12 cellular contexts compared by ENCODE assay signal in genomic region chr13:95267662-95268369, GRCh38. TPM values are rescaled to one million over a fixed set of nuclear protein-coding genes. Genes with fewer than 3 reads are reported as not detected.
DNase-seq lines count a peak whose midpoint lies in the region; ATAC-seq, FAIRE-seq and TF ChIP-seq lines count a peak whose summit lies in the region.
"Had no signal": no experiment of that assay in that cellular context is flagged by ENCODE, and none has a peak within 500 bp of the region (broad histone marks: within the 10 kb centered on the region; RNA-seq: fewer than 3 reads in every experiment).

No MANE protein-coding gene starts in this region.

- peak overlapping the region; percentile 95 for H3K27ac ChIP-seq in AG04450 (ENCODE audit: low read depth, low read length)
- H3K27ac ChIP-seq in astrocyte (ENCODE audit: low read depth, low read length), result peak overlapping the region; percentile 69
- H3K27ac ChIP-seq in liver (ENCODE audit: low read depth in 1 of 2, low read length in 2 of 2), result no peak overlapping the region
- H3K27ac ChIP-seq: esophagus muscularis mucosa, ovary had no signal

- H3K4me3 Mint-ChIP-seq in astrocyte (ENCODE audit: unreplicated experiment), result no peak overlapping the region

- 65% methylated on average over 6 of the region's 6 CpGs for WGBS in liver

- ATAC-seq in HG02588 (IDR thresholded peaks at IDR 0.05; ENCODE audit: unreplicated experiment), result no peak

- peaks cover 31% of the 10 kb centered on the region for H3K4me1 Mint-ChIP-seq in astrocyte (ENCODE audit: low read depth, unreplicated experiment)

- CTCF ChIA-PET in AG04450 (lab: Charles Lee), result interaction anchor here (1.6 to 1.8 kb wide), 2 partner anchors 76 to 79 kb away, joined by 5 to 7 read pairs; no protein-coding TSS in a partner anchor

- H3K27ac Mint-ChIP-seq in astrocyte (ENCODE audit: unreplicated experiment), result peak overlapping the region; percentile 93

- peak; percentile 94 for DNase-seq in AG04450 (ENCODE audit: low read depth, low spot score)
- DNase-seq in HUDEP-2 (lab: John Stamatoyannopoulos, UW; ENCODE audit: unreplicated experiment in 76 of 76), result peak in 66 of 76 experiments; percentile 3 to 86 (median 51)
- peak; percentile 89 for DNase-seq in astrocyte (ENCODE audit: low read depth)
- DNase-seq in activated CD4-positive, alpha-beta T cell treated with anti-CD3 and anti-CD28 coated beads, Interleukin-2, amount 50 U/mL, for 4 hours, result no peak
- no peak for DNase-seq in Kasumi-1 (lab: John Stamatoyannopoulos, UW)
- no peak for DNase-seq in stimulated activated naive CD4-positive, alpha-beta T cell treated with Interleukin-2 at 50 U/mL for 16 hours (lab: John Stamatoyannopoulos, UW)
- DNase-seq: COR-L47, ovary, Right ventricle myocardium superior had no signal

- H4K20me1 ChIP-seq in astrocyte (ENCODE audit: insufficient read depth, low read length), result no peaks in the 10 kb centered on the region

- no peak overlapping the region for H3K4me3 ChIP-seq in AG04450 (ENCODE audit: low read depth, low read length)
- H3K4me3 ChIP-seq in astrocyte (ENCODE audit: insufficient read depth, low read depth, low read length), result no peak overlapping the region
- H3K4me3 ChIP-seq in liver (ENCODE audit: low read depth in 1 of 3, low read length in 3 of 3), result no peak overlapping the region
- H3K4me3 ChIP-seq: esophagus muscularis mucosa, ovary had no signal

- TF ChIP-seq RAD21 in liver (IDR thresholded peaks at IDR 0.05), result no peak

- no peaks in the 10 kb centered on the region for H3K27me3 Mint-ChIP-seq in astrocyte (ENCODE audit: low read depth, unreplicated experiment)

- no peaks in the 10 kb centered on the region for H3K36me3 ChIP-seq in astrocyte (ENCODE audit: insufficient read depth, low read length)
- H3K36me3 ChIP-seq in liver (ENCODE audit: control insufficient read depth in 4 of 4, insufficient read depth in 3 of 4, low read depth in 1 of 4, low read length in 3 of 4), result no peaks in the 10 kb centered on the region
- H3K36me3 ChIP-seq: esophagus muscularis mucosa, ovary had no signal

- no peaks in the 10 kb centered on the region; the same call in none of the 2 replicates for H3K9me3 ChIP-seq in AG04450 (ENCODE audit: control insufficient read depth, insufficient read depth, low read length)
- H3K9me3 ChIP-seq in astrocyte (ENCODE audit: insufficient read depth, low read depth, low read length), result no peaks in the 10 kb centered on the region
- H3K9me3 ChIP-seq in liver (ENCODE audit: control insufficient read depth in 4 of 4, low read length in 3 of 4), result no peaks in the 10 kb centered on the region
- H3K9me3 ChIP-seq: ovary had no signal

- H3K27me3 ChIP-seq in AG04450 (ENCODE audit: control insufficient read depth, insufficient read depth, low read length) (no peaks in the 10 kb centered on the region), astrocyte (ENCODE audit: insufficient read depth, low read length) (no peaks in the 10 kb centered on the region), liver (ENCODE audit: control insufficient read depth in 4 of 4, insufficient read depth in 4 of 4, low read length in 3 of 4) (no peaks in the 10 kb centered on the region)
- H3K27me3 ChIP-seq: esophagus muscularis mucosa, ovary had no signal

- POLR2A ChIA-PET in AG04450 (lab: Yijun Ruan, JAX), result interaction anchor here (0.9 to 1.9 kb wide), 5 partner anchors 12 to 34 kb away, joined by 7 to 12 read pairs (median 10); partner anchors contain the start of gene ABCC4

- peaks cover 34% of the 10 kb centered on the region for H3K4me1 ChIP-seq in astrocyte (ENCODE audit: insufficient read depth, low read length)
- H3K4me1 ChIP-seq in liver (ENCODE audit: control insufficient read depth in 4 of 4, insufficient read depth in 4 of 4, low read length in 3 of 4), result no peaks in the 10 kb centered on the region

- H3K4me2 ChIP-seq in astrocyte (ENCODE audit: low read length), result peak overlapping the region; percentile 79

- H3K79me2 ChIP-seq in astrocyte (ENCODE audit: insufficient read depth, low read length), result peaks cover 5% of the 10 kb centered on the region

- peaks cover 4% of the 10 kb centered on the region for H3K9me3 Mint-ChIP-seq in astrocyte (ENCODE audit: unreplicated experiment)

- TF ChIP-seq CTCF in AG04450 (IDR thresholded peaks at IDR 0.05; ENCODE audit: low read depth, low read length) (no peak), astrocyte (IDR thresholded peaks at IDR 0.05; ENCODE audit: insufficient read depth, low read depth, low read length) (no peak), liver (IDR thresholded peaks at IDR 0.05; ENCODE audit: low read depth, low read length, missing input control) (no peak)

- H3K9ac ChIP-seq in astrocyte (ENCODE audit: low read length) (peak overlapping the region; percentile 45), liver (ENCODE audit: low read depth in 1 of 2, low read length in 2 of 2) (no peak overlapping the region)

- H3K36me3 Mint-ChIP-seq in astrocyte (ENCODE audit: low read depth, unreplicated experiment), result peaks cover 13% of the 10 kb centered on the region

- no peak for FAIRE-seq in astrocyte (lab: Jason Lieb, UNC)

- no peak overlapping the region for H2AFZ ChIP-seq in astrocyte (ENCODE audit: low read depth, low read length)

TF ChIP-seq in liver, 16 proteins besides CTCF, POLR2A, EP300 and RAD21:
- TF ChIP-seq MAX (IDR thresholded peaks at IDR 0.05), result peak; percentile 12
- no peak for TF ChIP-seq REST (IDR thresholded peaks at IDR 0.05)

RNA-seq across cellular contexts. Expression of gene ABCC4, which starts 33.4 kb away (rescaled TPM):
- 110 and 140 TPM in 2 replicates for polyA plus RNA-seq in AG04450 (2011; rRNA removed)
- polyA minus RNA-seq in AG04450 (2011; rRNA and poly(A)+ RNA removed), result 244 and 289 TPM in 2 replicates
- 14.2 and 15.6 TPM in 2 replicates for total RNA-seq in astrocyte
- 10 to 100 TPM in 1 of 2 donors, 1 to 10 TPM in 1; 3.1 to 22.5 TPM for total RNA-seq in liver
- polyA plus RNA-seq in liver, result under 1 TPM; 0.74 to 0.86 TPM

Comparison
In these comparisons a context has a peak if more than half of its experiments do, and no peak if none do; other contexts are left out.
1. DNase-seq: peak in AG04450 (single experiment), HUDEP-2 (66 of 76) and astrocyte (single experiment); none in activated CD4-positive, alpha-beta T cell treated with anti-CD3 and anti-CD28 coated beads, Interleukin-2, amount 50 U/mL, for 4 hours (0 of 2), Kasumi-1 (0 of 2) and stimulated activated naive CD4-positive, alpha-beta T cell treated with Interleukin-2 at 50 U/mL for 16 hours (single experiment).
2. H3K27ac ChIP-seq: peak in AG04450 (single experiment) and astrocyte (single experiment); none in liver (0 of 2).